8 cellular contexts compared by ENCODE assay signal in genomic region chr2:217933326-217933993, GRCh38.
A peak's percentile ranks its signal among the peaks of the same experiment; 100 is the strongest.
DNase-seq lines count a peak whose midpoint lies in the region; ATAC-seq, FAIRE-seq and TF ChIP-seq lines count a peak whose summit lies in the region.
"Had no signal": no experiment of that assay in that cellular context is flagged by ENCODE, and none has a peak within 500 bp of the region (broad histone marks: within the 10 kb centered on the region; RNA-seq: fewer than 3 reads in every experiment).

No MANE protein-coding gene starts in this region.

- peak overlapping the region; percentile 72 for H3K4me3 Mint-ChIP-seq in astrocyte (ENCODE audit: unreplicated experiment)
- H3K4me3 Mint-ChIP-seq in activated T-helper 17 cell treated with anti-CD3 and anti-CD28 coated beads, Interleukin-2, amount 50 U/mL, for 72 hours: no peak overlapping the region
- H3K4me3 Mint-ChIP-seq: activated naive CD4-positive, alpha-beta T cell treated with anti-CD3 and anti-CD28 coated beads, Interleukin-2, amount 50 U/mL, for 24 hours had no signal

- H3K4me2 ChIP-seq in astrocyte (ENCODE audit: low read length): peak overlapping the region; percentile 69

- H3K4me1 ChIP-seq in astrocyte (ENCODE audit: insufficient read depth, low read length) (peaks cover 97% of the 10 kb centered on the region), lower lobe of right lung (peaks cover 100% of the 10 kb centered on the region), tibial artery (peaks cover 0 to 100% (median 97%) of the 10 kb centered on the region in 4 donors)

- peaks cover 13% of the 10 kb centered on the region for H3K36me3 Mint-ChIP-seq in astrocyte (ENCODE audit: low read depth, unreplicated experiment)
- H3K36me3 Mint-ChIP-seq in activated T-helper 17 cell treated with anti-CD3 and anti-CD28 coated beads, Interleukin-2, amount 50 U/mL, for 72 hours (ENCODE audit: low read depth): no peaks in the 10 kb centered on the region
- H3K36me3 Mint-ChIP-seq: activated naive CD4-positive, alpha-beta T cell treated with anti-CD3 and anti-CD28 coated beads, Interleukin-2, amount 50 U/mL, for 24 hours had no signal

- H3K27me3 Mint-ChIP-seq in astrocyte (ENCODE audit: low read depth, unreplicated experiment): no peaks in the 10 kb centered on the region
- peaks cover 15% of the 10 kb centered on the region for H3K27me3 Mint-ChIP-seq in activated T-helper 17 cell treated with anti-CD3 and anti-CD28 coated beads, Interleukin-2, amount 50 U/mL, for 72 hours
- H3K27me3 Mint-ChIP-seq: activated naive CD4-positive, alpha-beta T cell treated with anti-CD3 and anti-CD28 coated beads, Interleukin-2, amount 50 U/mL, for 24 hours had no signal

- peak; percentile 8 for DNase-seq in NCI-H2081 treated with DMSO at 0.1 percent for 48 hours (lab: John Stamatoyannopoulos, UW)
- no peak for DNase-seq in astrocyte (ENCODE audit: low read depth)
- peak; percentile 41 for DNase-seq in lower lobe of right lung
- peak in 1 of 2 donors; percentile 66 for DNase-seq in tibial artery
- no peak for DNase-seq in kidney tubule cell (ENCODE audit: low spot score)
- no peak for DNase-seq in COLO829 (ENCODE audit: low spot score)

- H3K79me2 ChIP-seq in astrocyte (ENCODE audit: insufficient read depth, low read length): peaks cover 89% of the 10 kb centered on the region

- no peak for FAIRE-seq in astrocyte (lab: Jason Lieb, UNC)

- H3K27ac ChIP-seq in astrocyte (ENCODE audit: low read depth, low read length): peak overlapping the region; percentile 95
- peak overlapping the region; percentile 92 for H3K27ac ChIP-seq in lower lobe of right lung
- H3K27ac ChIP-seq in tibial artery: peak overlapping the region; percentile 95 to 98

- H3K9ac ChIP-seq in astrocyte (ENCODE audit: low read length): peak overlapping the region; percentile 65

- H3K27me3 ChIP-seq in astrocyte (ENCODE audit: insufficient read depth, low read length) (no peaks in the 10 kb centered on the region), lower lobe of right lung (ENCODE audit: low read depth) (no peaks in the 10 kb centered on the region), tibial artery (no peaks in the 10 kb centered on the region)

- H3K4me1 Mint-ChIP-seq in astrocyte (ENCODE audit: low read depth, unreplicated experiment): peaks cover 84% of the 10 kb centered on the region
- H3K4me1 Mint-ChIP-seq in activated T-helper 17 cell treated with anti-CD3 and anti-CD28 coated beads, Interleukin-2, amount 50 U/mL, for 72 hours: peaks cover 6% of the 10 kb centered on the region
- H3K4me1 Mint-ChIP-seq: activated naive CD4-positive, alpha-beta T cell treated with anti-CD3 and anti-CD28 coated beads, Interleukin-2, amount 50 U/mL, for 24 hours had no signal

- ATAC-seq in lower lobe of right lung: no peak
- ATAC-seq in activated T-helper 17 cell treated with anti-CD3 and anti-CD28 coated beads, Interleukin-2, amount 50 U/mL, for 72 hours (replicated peaks): no peak

- H3K9me3 ChIP-seq in astrocyte (ENCODE audit: insufficient read depth, low read depth, low read length) (no peaks in the 10 kb centered on the region), lower lobe of right lung (no peaks in the 10 kb centered on the region), tibial artery (no peaks in the 10 kb centered on the region)

- no peak overlapping the region for H2AFZ ChIP-seq in astrocyte (ENCODE audit: low read depth, low read length)

- H3K27ac Mint-ChIP-seq in astrocyte (ENCODE audit: unreplicated experiment): peak overlapping the region; percentile 98
- H3K27ac Mint-ChIP-seq in activated T-helper 17 cell treated with anti-CD3 and anti-CD28 coated beads, Interleukin-2, amount 50 U/mL, for 72 hours: no peak overlapping the region
- H3K27ac Mint-ChIP-seq: activated naive CD4-positive, alpha-beta T cell treated with anti-CD3 and anti-CD28 coated beads, Interleukin-2, amount 50 U/mL, for 24 hours had no signal

- H4K20me1 ChIP-seq in astrocyte (ENCODE audit: insufficient read depth, low read length): peaks cover 3% of the 10 kb centered on the region

- TF ChIP-seq CTCF in astrocyte (IDR thresholded peaks at IDR 0.05; ENCODE audit: insufficient read depth, low read depth, low read length) (no peak), lower lobe of right lung (IDR thresholded peaks at IDR 0.05) (no peak), tibial artery (IDR thresholded peaks at IDR 0.05) (no peak)

- H3K4me3 ChIP-seq in astrocyte (ENCODE audit: insufficient read depth, low read depth, low read length) (peak overlapping the region; percentile 18), lower lobe of right lung (peak overlapping the region; percentile 40), tibial artery (peak overlapping the region; percentile 83 to 89)

- H3K9me3 Mint-ChIP-seq in astrocyte (ENCODE audit: unreplicated experiment): no peaks in the 10 kb centered on the region
- H3K9me3 Mint-ChIP-seq in activated T-helper 17 cell treated with anti-CD3 and anti-CD28 coated beads, Interleukin-2, amount 50 U/mL, for 72 hours: no peaks in the 10 kb centered on the region
- H3K9me3 Mint-ChIP-seq: activated naive CD4-positive, alpha-beta T cell treated with anti-CD3 and anti-CD28 coated beads, Interleukin-2, amount 50 U/mL, for 24 hours had no signal

- H3K36me3 ChIP-seq in astrocyte (ENCODE audit: insufficient read depth, low read length) (no peaks in the 10 kb centered on the region), lower lobe of right lung (peaks cover 14% of the 10 kb centered on the region), tibial artery (peaks cover 14 to 31% (median 28%) of the 10 kb centered on the region in 3 donors)

- intact Hi-C loops in lower lobe of right lung (cut with DNase I): no loop called here
- intact Hi-C loops in tibial artery (cut with DNase I; ENCODE audit: low total_unique reads): loop anchor here (5.0 kb wide), 1 partner anchor 36 kb away; no protein-coding TSS in a partner anchor

Comparison
In these comparisons a context has a peak if more than half of its experiments do, and no peak if none do; other contexts are left out.
1. DNase-seq: peak in NCI-H2081 treated with DMSO at 0.1 percent for 48 hours (single experiment) and lower lobe of right lung (single experiment); none in astrocyte (single experiment), kidney tubule cell (single experiment) and COLO829 (single experiment).
2. H3K4me3 ChIP-seq: peak in every context shown above with its lines; median percentile 86 in tibial artery; 40 in lower lobe of right lung; 18 in astrocyte.
3. Peak in every context shown above with its lines, with median percentiles within 50 percentile points of each other: H3K27ac ChIP-seq.